In genomic region chr6:148846778-148847761, GRCh38 we compare ENCODE assay signal across 16 cellular contexts.
DNase-seq lines count a peak whose midpoint lies in the region; ATAC-seq and TF ChIP-seq lines count a peak whose summit lies in the region.
"Had no signal": no experiment of that assay in that cellular context is flagged by ENCODE, and none has a peak within 500 bp of the region (broad histone marks: within the 10 kb centered on the region; RNA-seq: fewer than 3 reads in every experiment).

No MANE protein-coding gene starts in this region.

- H3K27ac ChIP-seq in body of pancreas = peak overlapping the region in 3 of 4 donors; percentile 6 to 37 (median 15)
- H3K27ac ChIP-seq in SK-N-SH (ENCODE audit: low read depth in 2 of 2, low read length in 1 of 2) = no peak overlapping the region
- no peak overlapping the region for H3K27ac ChIP-seq in RWPE1
- H3K27ac ChIP-seq: SK-N-MC had no signal

- H3F3A ChIP-seq in SK-N-SH (replicated peaks; ENCODE audit: insufficient read depth) = no peaks in the 10 kb centered on the region

- no peak overlapping the region for H3K4me2 ChIP-seq in SK-N-SH

- no peak for TF ChIP-seq RAD21 in SK-N-SH (IDR thresholded peaks at IDR 0.05; ENCODE audit: low read length)

- H3K9me2 ChIP-seq in SK-N-SH = no peaks in the 10 kb centered on the region

- H3K9me3 Mint-ChIP-seq in natural killer cell = no peaks in the 10 kb centered on the region
- H3K9me3 Mint-ChIP-seq: activated CD4-positive, alpha-beta T cell treated with anti-CD3 and anti-CD28 coated beads, Interleukin-2, amount 10 ng/mL, durations not matched to agents 24 days and 14 days; central memory CD8-positive, alpha-beta T cell had no signal

- H3K4me3 Mint-ChIP-seq in natural killer cell = no peak overlapping the region
- H3K4me3 Mint-ChIP-seq: activated CD4-positive, alpha-beta T cell treated with anti-CD3 and anti-CD28 coated beads, Interleukin-2, amount 10 ng/mL, durations not matched to agents 24 days and 14 days; central memory CD8-positive, alpha-beta T cell had no signal

- no peaks in the 10 kb centered on the region for H3K27me3 Mint-ChIP-seq in natural killer cell (ENCODE audit: low read depth in 2 of 2)
- H3K27me3 Mint-ChIP-seq: activated CD4-positive, alpha-beta T cell treated with anti-CD3 and anti-CD28 coated beads, Interleukin-2, amount 10 ng/mL, durations not matched to agents 24 days and 14 days; central memory CD8-positive, alpha-beta T cell had no signal

- ATAC-seq in body of pancreas (peak; percentile 30), natural killer cell (peak in 2 of 3 donors; percentile 33 to 52), esophagus mucosa (no peak)
- ATAC-seq: left lobe of liver, Panc1 had no signal

- POLR2A ChIA-PET in SK-N-SH (lab: Yijun Ruan, JAX) = no interaction called here
- POLR2A ChIA-PET in RWPE1 (lab: Yijun Ruan, JAX; ENCODE audit: low non-redundant PET) = interaction anchor here (0.6 kb wide), 1 partner anchor 52 kb away, joined by 6 read pairs; no protein-coding TSS in a partner anchor

- H3K27ac Mint-ChIP-seq in natural killer cell = peak overlapping the region; percentile 45 to 69
- H3K27ac Mint-ChIP-seq: activated CD4-positive, alpha-beta T cell treated with anti-CD3 and anti-CD28 coated beads, Interleukin-2, amount 10 ng/mL, durations not matched to agents 24 days and 14 days had no signal

- H3K36me3 Mint-ChIP-seq in natural killer cell = no peaks in the 10 kb centered on the region

- H3K36me3 ChIP-seq in body of pancreas (replicated peaks in 1 of 2; ENCODE audit: insufficient read depth in 1 of 2, low read depth in 2 of 2) (no peaks in the 10 kb centered on the region), SK-N-SH (replicated peaks in 1 of 2; ENCODE audit: control insufficient read depth in 1 of 2, insufficient read depth in 2 of 2, low read length in 1 of 2) (no peaks in the 10 kb centered on the region)

- TF ChIP-seq CTCF in body of pancreas (IDR thresholded peaks at IDR 0.05) (no peak), natural killer cell (IDR thresholded peaks at IDR 0.05) (no peak), SK-N-SH (IDR thresholded peaks at IDR 0.05) (no peak), RWPE1 (conservative IDR thresholded peaks at IDR 0.05; ENCODE audit: low read depth) (no peak)

- 63 to 66% methylated on average over 3 to 4 of the region's 4 CpGs for WGBS in body of pancreas, 2 donors
- 18% methylated on average over 4 of the region's 4 CpGs for WGBS in SK-N-SH (ENCODE audit: low lambda C conversion rate)

- no peak overlapping the region for H3K4me3 ChIP-seq in body of pancreas
- H3K4me3 ChIP-seq in SK-N-SH (ENCODE audit: low read depth in 2 of 2, low read length in 1 of 2) = no peak overlapping the region
- H3K4me3 ChIP-seq: SK-N-MC had no signal

- no peak overlapping the region for H3K9ac ChIP-seq in SK-N-SH

- H2AFZ ChIP-seq in SK-N-SH (ENCODE audit: low read depth) = no peak overlapping the region

- TF ChIP-seq EP300 in SK-N-SH (IDR thresholded peaks at IDR 0.05; ENCODE audit: borderline replicate concordance in 1 of 2, low read depth in 1 of 2, low read length in 1 of 2) = no peak

- H4K20me1 ChIP-seq in SK-N-SH (ENCODE audit: insufficient read depth) = no peaks in the 10 kb centered on the region

- H3K4me1 Mint-ChIP-seq in natural killer cell = peaks cover 37 to 42% of the 10 kb centered on the region in 2 donors
- H3K4me1 Mint-ChIP-seq: activated CD4-positive, alpha-beta T cell treated with anti-CD3 and anti-CD28 coated beads, Interleukin-2, amount 10 ng/mL, durations not matched to agents 24 days and 14 days had no signal

- H3K27me3 ChIP-seq in body of pancreas (no peaks in the 10 kb centered on the region), SK-N-SH (ENCODE audit: insufficient read depth) (no peaks in the 10 kb centered on the region)

- H3K79me2 ChIP-seq in SK-N-SH (ENCODE audit: insufficient read depth) = no peaks in the 10 kb centered on the region

- no peak for TF ChIP-seq POLR2A in body of pancreas (IDR thresholded peaks at IDR 0.05)

- CTCF ChIA-PET in SK-N-SH (lab: Yijun Ruan, JAX) = no interaction called here
- CTCF ChIA-PET in RWPE1 (lab: Yijun Ruan, JAX) = interaction anchor here (0.6 kb wide), 1 partner anchor 93 kb away, joined by 3 read pairs; no protein-coding TSS in a partner anchor

- intact Hi-C loops in body of pancreas (cut with DNase I) = no loop called here
- intact Hi-C loops in natural killer cell (cut with micrococcal nuclease) = no loop called here

- peak; percentile 12 for DNase-seq in stimulated activated CD4-positive, alpha-beta T cell treated with anti-CD3 and anti-CD28 coated beads, Interleukin-4, amount 100 ng/mL, for 24 hours
- DNase-seq in stimulated activated CD4-positive, alpha-beta T cell treated with anti-CD3 and anti-CD28 coated beads, Interleukin-2, amount 100 ng/mL, for 48 hours = no peak
- DNase-seq in body of pancreas = peak in 3 of 4 donors; percentile 10 to 27 (median 22)
- DNase-seq in natural killer cell = no peak
- DNase-seq in effector CD8-positive, alpha-beta T cell (lab: John Stamatoyannopoulos, UW) = no peak
- no peak for DNase-seq in SK-N-SH
- no peak for DNase-seq in RWPE1 (ENCODE audit: low spot score)
- DNase-seq: activated CD4-positive, alpha-beta T cell treated with anti-CD3 and anti-CD28 coated beads, Interleukin-2, amount 10 ng/mL, durations not matched to agents 24 days and 14 days; activated T-cell treated with anti-CD3 and anti-CD28 coated beads, Interleukin-2, amount 50 U/mL, for 48 hours; EL; NCI-H1417 had no signal

- H3K9me3 ChIP-seq in body of pancreas (no peaks in the 10 kb centered on the region), SK-N-SH (no peaks in the 10 kb centered on the region)

- peaks cover 44% of the 10 kb centered on the region for H3K4me1 ChIP-seq in body of pancreas
- peaks cover 0 to 2% of the 10 kb centered on the region in 2 experiments; a peak in 1 of 4 replicates for H3K4me1 ChIP-seq in SK-N-SH (ENCODE audit: control insufficient read depth in 1 of 2, insufficient read depth in 2 of 2, low read depth in 1 of 2, low read length in 1 of 2)

TF ChIP-seq in SK-N-SH, 30 proteins besides CTCF, POLR2A, EP300 and RAD21:
- TF ChIP-seq EZH2phosphoT487 (IDR thresholded peaks at IDR 0.05; ENCODE audit: borderline replicate concordance, low read depth) = no peak
- TF ChIP-seq MAX (IDR thresholded peaks at IDR 0.05; ENCODE audit: low read depth) = no peak
- no peak for TF ChIP-seq USF1 (IDR thresholded peaks at IDR 0.05; ENCODE audit: borderline replicate concordance, low read depth)
- TF ChIP-seq NFIC (IDR thresholded peaks at IDR 0.05; ENCODE audit: borderline replicate concordance) = no peak
- TF ChIP-seq CHD2 (IDR thresholded peaks at IDR 0.05; ENCODE audit: low read length, partially characterized antibody) = no peak
- no peak for TF ChIP-seq ZBTB33 (IDR thresholded peaks at IDR 0.05; ENCODE audit: borderline replicate concordance, low read depth)

Comparison
In these comparisons a context has a peak if more than half of its experiments do, and no peak if none do; other contexts are left out.
1. DNase-seq: peak in stimulated activated CD4-positive, alpha-beta T cell treated with anti-CD3 and anti-CD28 coated beads, Interleukin-4, amount 100 ng/mL, for 24 hours (single experiment) and body of pancreas (3 of 4); none in stimulated activated CD4-positive, alpha-beta T cell treated with anti-CD3 and anti-CD28 coated beads, Interleukin-2, amount 100 ng/mL, for 48 hours (0 of 2), natural killer cell (single experiment), effector CD8-positive, alpha-beta T cell (single experiment), SK-N-SH (single experiment) and RWPE1 (single experiment).
2. H3K27ac ChIP-seq: peak in body of pancreas (3 of 4); none in SK-N-SH (0 of 2) and RWPE1 (single experiment).